ENCODE assay signal across 31 cellular contexts in genomic region chr3:140368223-140368811, GRCh38.
"Had no signal": no experiment of that assay in that cellular context is flagged by ENCODE, and none has a peak within 500 bp of the region (broad histone marks: within the 10 kb centered on the region; RNA-seq: fewer than 3 reads in every experiment).

No MANE protein-coding gene starts in this region.

- DNase-seq: activated B cell treated with CpG ODN at 0.5 μM for 24 hours; activated CD4-positive, alpha-beta T cell treated with anti-CD3 and anti-CD28 coated beads for 48 hours; activated CD4-positive, alpha-beta T cell treated with anti-CD3 and anti-CD28 coated beads, Interleukin-2, amount 50 U/mL, for 1 hour; activated CD4-positive, alpha-beta T cell treated with anti-CD3 and anti-CD28 coated beads, Interleukin-2, amount 50 U/mL, for 48 hours; activated CD8-positive, alpha-beta memory T cell treated with anti-CD3 and anti-CD28 coated beads for 24 hours; activated CD8-positive, alpha-beta T cell treated with anti-CD3 and anti-CD28 coated beads for 36 hours; activated effector memory CD4-positive, alpha-beta T cell treated with Interleukin-2 at 50 U/mL for 16 hours; activated gamma-delta T cell treated with Interleukin-2 at 50 U/mL for 16 hours; activated naive CD4-positive, alpha-beta T cell treated with Interleukin-2 at 50 U/mL for 16 hours; activated naive CD8-positive, alpha-beta T cell treated with anti-CD3 and anti-CD28 coated beads for 36 hours; activated naive CD8-positive, alpha-beta T cell treated with anti-CD3 and anti-CD28 coated beads, Interleukin-2, amount 50 U/mL, for 24 hours; activated T-cell treated with anti-CD3 and anti-CD28 coated beads, Interleukin-2, amount 50 U/mL, for 4 hours; adrenal gland; aorta; body of pancreas; central memory CD4-positive, alpha-beta T cell; cerebellar nuclear complex; dorsolateral prefrontal cortex; effector memory CD4-positive, alpha-beta T cell; endodermal cell; foreskin keratinocyte; heart right ventricle; T-helper 2 cell had no signal

- H3K9me3 ChIP-seq: adrenal gland, body of pancreas, gastroesophageal sphincter, heart right ventricle had no signal

- H3K4me1 ChIP-seq: adrenal gland, body of pancreas, foreskin keratinocyte, gastroesophageal sphincter had no signal

- H3K36me3 ChIP-seq: adrenal gland, cardiac muscle cell, gastroesophageal sphincter, heart right ventricle had no signal

- ATAC-seq: activated CD4-positive, CD25-positive, alpha-beta regulatory T cell treated with anti-CD3 and anti-CD28 coated beads, Interleukin-2, amount 50 U/mL, for 24 hours; activated CD8-positive, alpha-beta T cell treated with anti-CD3 and anti-CD28 coated beads for 36 hours; activated naive CD8-positive, alpha-beta T cell treated with anti-CD3 and anti-CD28 coated beads, Interleukin-2, amount 50 U/mL, for 24 hours; activated T-cell treated with anti-CD3 and anti-CD28 coated beads, Interleukin-2, amount 50 U/mL, for 4 hours; activated T-helper 17 cell treated with anti-CD3 and anti-CD28 coated beads, Interleukin-2, amount 50 U/mL, for 72 hours; body of pancreas; esophagus mucosa; foreskin keratinocyte; gastroesophageal sphincter; heart right ventricle had no signal

- H3K27ac ChIP-seq: adrenal gland, body of pancreas, cardiac muscle cell, coronary artery, foreskin keratinocyte, gastroesophageal sphincter, heart right ventricle, hepatocyte, VCaP had no signal

- H3K27me3 ChIP-seq: adrenal gland, body of pancreas, cardiac muscle cell, dorsolateral prefrontal cortex, foreskin keratinocyte, gastroesophageal sphincter, heart right ventricle, hepatocyte had no signal

- H3K4me3 ChIP-seq: adrenal gland, body of pancreas, cardiac muscle cell, coronary artery, dorsolateral prefrontal cortex, gastroesophageal sphincter, heart right ventricle, hepatocyte had no signal
